In genomic region chr2:9879455-9880194, GRCh38 we compare ENCODE assay signal across 28 cellular contexts.
"Had no signal": no experiment of that assay in that cellular context is flagged by ENCODE, and none has a peak within 500 bp of the region (broad histone marks: within the 10 kb centered on the region; RNA-seq: fewer than 3 reads in every experiment).

No MANE protein-coding gene starts in this region.

- H3K36me3 ChIP-seq: prostate gland had no signal

- H3K27ac Mint-ChIP-seq: endodermal cell; mesothelial cell of epicardium; natural killer cell treated with Interleukin-12 subunit alpha and Interleukin-12 subunit beta and Interleukin-15 and Interleukin-18, amount 100 ng/mL, for 72 hours had no signal

- H3K4me3 ChIP-seq: gastrocnemius medialis, lung, mucosa of descending colon, prostate gland, right atrium auricular region, smooth muscle cell, thoracic aorta, tibial nerve, upper lobe of left lung had no signal

- H3K4me1 Mint-ChIP-seq: naive B cell had no signal

- H3K27ac ChIP-seq: epithelial cell of prostate, gastrocnemius medialis, prostate gland, right atrium auricular region, thoracic aorta, tibial nerve, upper lobe of left lung had no signal

- DNase-seq: cortex of kidney; endodermal cell; foreskin fibroblast; gastrocnemius medialis; mesenchymal stem cell; mucosa of descending colon; naive B cell; stimulated activated CD4-positive, alpha-beta T cell treated with anti-CD3 and anti-CD28 coated beads, Interleukin-12 subunit alpha, Interleukin-12 subunit beta, amount 100 ng/mL, for 4 hours; stimulated activated CD4-positive, alpha-beta T cell treated with anti-CD3 and anti-CD28 coated beads, Interleukin-1b, Interleukin-23, amount 100 ng/mL, for 48 hours; stimulated activated CD4-positive, alpha-beta T cell treated with anti-CD3 and anti-CD28 coated beads, Interleukin-4, amount 100 ng/mL, for 1 hour; stimulated activated CD8-positive, alpha-beta memory T cell treated with anti-CD3 and anti-CD28 coated beads, Interleukin-4, amount 100 ng/mL, for 48 hours; stimulated activated naive CD8-positive, alpha-beta T cell treated with anti-CD3 and anti-CD28 coated beads, Interleukin-15, Interleukin-2, amounts not matched to agents 100 U/mL and 50 U/mL, for 24 hours; substantia nigra; upper lobe of left lung had no signal

- H3K27me3 ChIP-seq: gastrocnemius medialis, right atrium auricular region, tibial nerve, upper lobe of left lung had no signal

- H3K9me3 ChIP-seq: gastrocnemius medialis, mucosa of descending colon, prostate gland, right atrium auricular region, thoracic aorta, tibial nerve, upper lobe of left lung had no signal

- H3K4me1 ChIP-seq: gastrocnemius medialis, prostate gland, right atrium auricular region, tibial nerve, upper lobe of left lung had no signal

- ATAC-seq: esophagus mucosa; gastrocnemius medialis; left lobe of liver; mucosa of descending colon; natural killer cell treated with Interleukin-12 subunit alpha and Interleukin-12 subunit beta and Interleukin-15 and Interleukin-18, amount 100 ng/mL, for 72 hours; sciatic nerve; stimulated activated naive CD8-positive, alpha-beta T cell treated with anti-CD3 and anti-CD28 coated beads, Interleukin-15, Interleukin-2, amounts not matched to agents 100 U/mL and 50 U/mL, for 24 hours had no signal

- FAIRE-seq: keratinocyte, urothelium cell line had no signal

- H3K9me3 Mint-ChIP-seq: endodermal cell; mesothelial cell of epicardium; naive B cell; natural killer cell treated with Interleukin-12 subunit alpha and Interleukin-12 subunit beta and Interleukin-15 and Interleukin-18, amount 100 ng/mL, for 72 hours had no signal

- H3K27me3 Mint-ChIP-seq: naive B cell; natural killer cell treated with Interleukin-12 subunit alpha and Interleukin-12 subunit beta and Interleukin-15 and Interleukin-18, amount 100 ng/mL, for 72 hours had no signal

- H3K4me2 ChIP-seq: smooth muscle cell had no signal

- H3K4me3 Mint-ChIP-seq: endodermal cell; mesothelial cell of epicardium; naive B cell; natural killer cell treated with Interleukin-12 subunit alpha and Interleukin-12 subunit beta and Interleukin-15 and Interleukin-18, amount 100 ng/mL, for 72 hours had no signal
